Comparison of ENCODE assay signal across 29 cellular contexts in genomic region chr2:239955086-239955988, GRCh38.
DNase-seq lines count a peak whose midpoint lies in the region; ATAC-seq and TF ChIP-seq lines count a peak whose summit lies in the region.
"Had no signal": no experiment of that assay in that cellular context is flagged by ENCODE, and none has a peak within 500 bp of the region (broad histone marks: within the 10 kb centered on the region; RNA-seq: fewer than 3 reads in every experiment).

No MANE protein-coding gene starts in this region.

- H3K27me3 ChIP-seq in ascending aorta = no peaks in the 10 kb centered on the region
- H3K27me3 ChIP-seq in tibial artery = no peaks in the 10 kb centered on the region
- H3K27me3 ChIP-seq: colonic mucosa had no signal

- H3K36me3 ChIP-seq in ascending aorta = peaks cover 0 to 10% of the 10 kb centered on the region in 2 donors
- peaks cover 0 to 41% (median 6%) of the 10 kb centered on the region in 3 donors for H3K36me3 ChIP-seq in tibial artery
- H3K36me3 ChIP-seq: colonic mucosa had no signal

- H3K27ac Mint-ChIP-seq in endothelial cell (ENCODE audit: unreplicated experiment) (no peak overlapping the region), nephron (peak overlapping the region in 2 of 3 experiments; percentile 43 to 67)
- H3K27ac Mint-ChIP-seq: activated CD4-positive, alpha-beta memory T cell treated with anti-CD3 and anti-CD28 coated beads, Interleukin-2, amount 10 ng/mL, durations not matched to agents 7 days and 5 days; activated naive CD4-positive, alpha-beta T cell treated with anti-CD3 and anti-CD28 coated beads, Interleukin-2, amount 50 U/mL, for 24 hours; activated T-helper 17 cell treated with anti-CD3 and anti-CD28 coated beads, Interleukin-2, amount 50 U/mL, for 72 hours; memory B cell; progenitor cell of endocrine pancreas; T-helper 2 cell treated with Interferon-gamma antibody and Interleukin-4, amounts not matched to agents 5 μg/mL and 100 μg/mL, for 36 hours; type B pancreatic cell had no signal

- H3K4me3 Mint-ChIP-seq in endothelial cell (ENCODE audit: unreplicated experiment) (peak overlapping the region; percentile 9), nephron (no peak overlapping the region)
- H3K4me3 Mint-ChIP-seq: activated CD4-positive, alpha-beta memory T cell treated with anti-CD3 and anti-CD28 coated beads, Interleukin-2, amount 10 ng/mL, durations not matched to agents 7 days and 5 days; activated naive CD4-positive, alpha-beta T cell treated with anti-CD3 and anti-CD28 coated beads, Interleukin-2, amount 50 U/mL, for 24 hours; activated T-helper 17 cell treated with anti-CD3 and anti-CD28 coated beads, Interleukin-2, amount 50 U/mL, for 72 hours; effector memory CD8-positive, alpha-beta T cell; H9; memory B cell; T-helper 2 cell treated with Interferon-gamma antibody and Interleukin-4, amounts not matched to agents 5 μg/mL and 100 μg/mL, for 36 hours; type B pancreatic cell had no signal

- H3K36me3 Mint-ChIP-seq in endothelial cell (ENCODE audit: low read depth, unreplicated experiment) (peaks cover 14% of the 10 kb centered on the region), nephron (ENCODE audit: low read depth) (peaks cover 7% of the 10 kb centered on the region)

- TF ChIP-seq CTCF in ascending aorta (IDR thresholded peaks at IDR 0.05) = no peak
- TF ChIP-seq CTCF in endothelial cell (IDR thresholded peaks at IDR 0.05; ENCODE audit: unreplicated experiment) = no peak
- no peak for TF ChIP-seq CTCF in nephron (IDR thresholded peaks at IDR 0.05; ENCODE audit: unreplicated experiment in 3 of 3)
- no peak for TF ChIP-seq CTCF in tibial artery (IDR thresholded peaks at IDR 0.05)

- DNase-seq in ascending aorta (ENCODE audit: low spot score in 2 of 2) = no peak
- no peak for DNase-seq in endothelial cell (ENCODE audit: low spot score)
- DNase-seq in tibial artery = no peak
- no peak for DNase-seq in NCI-H510A (lab: John Stamatoyannopoulos, UW)
- DNase-seq in activated T-cell treated with anti-CD3 and anti-CD28 coated beads, Interleukin-2, amount 50 U/mL, for 48 hours = no peak
- DNase-seq: activated CD4-positive, alpha-beta memory T cell treated with anti-CD3 and anti-CD28 coated beads, Interleukin-2, amount 10 ng/mL, durations not matched to agents 7 days and 5 days; COR-L47; DMS53; effector memory CD8-positive, alpha-beta T cell; H9; kidney glomerular epithelial cell; NCI-H1105; NCI-H187 treated with DMSO at 0.1 percent for 48 hours; NCI-H2171; NCI-H526; stimulated activated CD4-positive, alpha-beta T cell treated with anti-CD3 and anti-CD28 coated beads, Interleukin-15, amount 100 ng/mL, for 24 hours; stimulated activated CD4-positive, alpha-beta T cell treated with anti-CD3 and anti-CD28 coated beads, Interleukin-4, amount 100 ng/mL, for 4 hours had no signal

- intact Hi-C loops in ascending aorta (cut with DNase I) (no loop called here), tibial artery (cut with DNase I; ENCODE audit: low total_unique reads) (no loop called here)

- peak overlapping the region in 1 of 2 donors; percentile 46 for H3K4me3 ChIP-seq in ascending aorta
- no peak overlapping the region for H3K4me3 ChIP-seq in tibial artery
- H3K4me3 ChIP-seq: colonic mucosa, K562 had no signal

- peak overlapping the region; percentile 90 to 92 for H3K27ac ChIP-seq in ascending aorta
- H3K27ac ChIP-seq in tibial artery = peak overlapping the region; percentile 83 to 89
- H3K27ac ChIP-seq: C4-2B, colonic mucosa had no signal

- H3K27me3 Mint-ChIP-seq in endothelial cell (ENCODE audit: unreplicated experiment) (peaks cover 2% of the 10 kb centered on the region), nephron (ENCODE audit: low read depth) (no peaks in the 10 kb centered on the region)
- H3K27me3 Mint-ChIP-seq: activated CD4-positive, alpha-beta memory T cell treated with anti-CD3 and anti-CD28 coated beads, Interleukin-2, amount 10 ng/mL, durations not matched to agents 7 days and 5 days; activated naive CD4-positive, alpha-beta T cell treated with anti-CD3 and anti-CD28 coated beads, Interleukin-2, amount 50 U/mL, for 24 hours; activated T-helper 17 cell treated with anti-CD3 and anti-CD28 coated beads, Interleukin-2, amount 50 U/mL, for 72 hours; effector memory CD8-positive, alpha-beta T cell; memory B cell; progenitor cell of endocrine pancreas; type B pancreatic cell had no signal

- ATAC-seq in GM18511 (IDR thresholded peaks at IDR 0.05; ENCODE audit: unreplicated experiment) = no peak
- ATAC-seq: activated T-helper 17 cell treated with anti-CD3 and anti-CD28 coated beads, Interleukin-2, amount 50 U/mL, for 72 hours; effector memory CD8-positive, alpha-beta T cell; K562; Panc1 had no signal

- H3K9me3 ChIP-seq in ascending aorta = no peaks in the 10 kb centered on the region
- H3K9me3 ChIP-seq in tibial artery = no peaks in the 10 kb centered on the region
- H3K9me3 ChIP-seq: colonic mucosa had no signal

- H3K4me1 ChIP-seq in ascending aorta (peaks cover 10 to 23% of the 10 kb centered on the region in 2 donors), tibial artery (peaks cover 0 to 36% (median 31%) of the 10 kb centered on the region in 4 donors)
- H3K4me1 ChIP-seq: colonic mucosa had no signal

- H3K4me1 Mint-ChIP-seq in endothelial cell (ENCODE audit: unreplicated experiment) (peaks cover 6% of the 10 kb centered on the region), nephron (peaks cover 48% of the 10 kb centered on the region)
- H3K4me1 Mint-ChIP-seq: activated CD4-positive, alpha-beta memory T cell treated with anti-CD3 and anti-CD28 coated beads, Interleukin-2, amount 10 ng/mL, durations not matched to agents 7 days and 5 days; activated naive CD4-positive, alpha-beta T cell treated with anti-CD3 and anti-CD28 coated beads, Interleukin-2, amount 50 U/mL, for 24 hours; activated T-helper 17 cell treated with anti-CD3 and anti-CD28 coated beads, Interleukin-2, amount 50 U/mL, for 72 hours; memory B cell had no signal

- H3K9me3 Mint-ChIP-seq in endothelial cell (ENCODE audit: unreplicated experiment) (no peaks in the 10 kb centered on the region), nephron (no peaks in the 10 kb centered on the region)
- H3K9me3 Mint-ChIP-seq: activated CD4-positive, alpha-beta memory T cell treated with anti-CD3 and anti-CD28 coated beads, Interleukin-2, amount 10 ng/mL, durations not matched to agents 7 days and 5 days; activated naive CD4-positive, alpha-beta T cell treated with anti-CD3 and anti-CD28 coated beads, Interleukin-2, amount 50 U/mL, for 24 hours; activated T-helper 17 cell treated with anti-CD3 and anti-CD28 coated beads, Interleukin-2, amount 50 U/mL, for 72 hours; effector memory CD8-positive, alpha-beta T cell; H9; memory B cell; T-helper 2 cell treated with Interferon-gamma antibody and Interleukin-4, amounts not matched to agents 5 μg/mL and 100 μg/mL, for 36 hours; type B pancreatic cell had no signal
